ENCODE assay signal across 8 cellular contexts in genomic region chr1:225880210-225880584, GRCh38. TPM values are rescaled to one million over a fixed set of nuclear protein-coding genes. Genes with fewer than 3 reads are reported as not detected.
DNase-seq lines count a peak whose midpoint lies in the region; ATAC-seq, FAIRE-seq and TF ChIP-seq lines count a peak whose summit lies in the region.

No MANE protein-coding gene starts in this region.

- intact Hi-C loops in endothelial cell of umbilical vein (cut with micrococcal nuclease) = no loop called here
- intact Hi-C loops in pancreas (cut with DNase I) = no loop called here

- FAIRE-seq in endothelial cell of umbilical vein (lab: Jason Lieb, UNC) (peak; percentile 12), pancreas (lab: Jason Lieb, UNC) (no peak)

- no peaks in the 10 kb centered on the region for H3K9me3 ChIP-seq in endothelial cell of umbilical vein (replicated peaks; ENCODE audit: control insufficient read depth, insufficient read depth, low read length)
- no peaks in the 10 kb centered on the region for H3K9me3 ChIP-seq in pancreas
- H3K9me3 ChIP-seq in HAP-1 = no peaks in the 10 kb centered on the region

- H3K27me3 ChIP-seq in endothelial cell of umbilical vein (ENCODE audit: control insufficient read depth in 2 of 2, insufficient read depth in 2 of 2, low read length in 2 of 2) = no peaks in the 10 kb centered on the region
- no peaks in the 10 kb centered on the region for H3K27me3 ChIP-seq in pancreas
- no peaks in the 10 kb centered on the region for H3K27me3 ChIP-seq in HAP-1 (ENCODE audit: low read depth)

- no peaks in the 10 kb centered on the region for H3K9me1 ChIP-seq in endothelial cell of umbilical vein (replicated peaks; ENCODE audit: control insufficient read depth, extremely low read depth, insufficient read depth, low read length)

- in situ Hi-C loops in HAP-1 (cut with MboI; ENCODE audit: low sequenced_read_pairs) = no loop called here

- peak; percentile 42 for DNase-seq in DMS153 treated with DMSO at 0.1 percent for 48 hours (lab: John Stamatoyannopoulos, UW; ENCODE audit: unreplicated experiment)
- peak; percentile 45 for DNase-seq in NCI-H345 (lab: John Stamatoyannopoulos, UW)
- no peak for DNase-seq in endothelial cell of umbilical vein (ENCODE audit: low read depth, low spot score)
- DNase-seq in pancreas = peak in 4 of 6 donors; percentile 42 to 55 (median 50)
- no peak for DNase-seq in LoVo (ENCODE audit: low spot score)
- no peak for DNase-seq in EL
- DNase-seq in HAP-1 (ENCODE audit: low spot score in 2 of 2) = no peak

- H3K4me2 ChIP-seq in endothelial cell of umbilical vein (ENCODE audit: insufficient read depth, low read length) = no peak overlapping the region

- ATAC-seq in pancreas (peak in 2 of 4 donors; percentile 4 to 11), GM21619 (IDR thresholded peaks at IDR 0.05; ENCODE audit: unreplicated experiment) (no peak)

- H3K9ac ChIP-seq in endothelial cell of umbilical vein (replicated peaks; ENCODE audit: extremely low read depth, insufficient read depth, low read length) = no peak overlapping the region

- H2AFZ ChIP-seq in endothelial cell of umbilical vein (ENCODE audit: low read depth, low read length) = no peak overlapping the region

- H3K36me3 ChIP-seq in endothelial cell of umbilical vein (ENCODE audit: control insufficient read depth in 2 of 2, extremely low read depth in 1 of 2, insufficient read depth in 2 of 2, low read length in 2 of 2) = peaks cover 0 to 2% of the 10 kb centered on the region in 2 experiments
- H3K36me3 ChIP-seq in pancreas = peaks cover 0 to 4% (median 2%) of the 10 kb centered on the region in 3 donors
- peaks cover 10% of the 10 kb centered on the region for H3K36me3 ChIP-seq in HAP-1 (replicated peaks)

- H3K4me1 ChIP-seq in endothelial cell of umbilical vein (ENCODE audit: control insufficient read depth, extremely low read depth, insufficient read depth, low read length) = peaks cover 14% of the 10 kb centered on the region
- H3K4me1 ChIP-seq in pancreas = peaks cover 36 to 52% (median 37%) of the 10 kb centered on the region in 3 donors
- H3K4me1 ChIP-seq in HAP-1 = peaks cover 12% of the 10 kb centered on the region

- TF ChIP-seq POLR2A in endothelial cell of umbilical vein (IDR thresholded peaks at IDR 0.05; ENCODE audit: low read depth, low read length) = no peak

- H3K79me2 ChIP-seq in endothelial cell of umbilical vein (ENCODE audit: control insufficient read depth, insufficient read depth, low read length) = no peaks in the 10 kb centered on the region

- POLR2A ChIA-PET in endothelial cell of umbilical vein (lab: Charles Lee) = interaction anchor here (1.3 kb wide), 1 partner anchor 103 kb away, joined by 4 read pairs; the partner anchor contains the start of gene SRP9

- H3K27ac ChIP-seq in endothelial cell of umbilical vein (ENCODE audit: insufficient read depth, low read depth, low read length) = no peak overlapping the region
- H3K27ac ChIP-seq in pancreas = peak overlapping the region; percentile 90 to 94 (median 92)

- H3K4me3 ChIP-seq in endothelial cell of umbilical vein (replicated peaks in 1 of 3; ENCODE audit: insufficient read depth in 1 of 3, low read depth in 1 of 3, low read length in 3 of 3) (no peak overlapping the region), pancreas (peak overlapping the region in 2 of 4 donors; percentile 67 to 91), HAP-1 (no peak overlapping the region)

- CTCF ChIA-PET in endothelial cell of umbilical vein (lab: Charles Lee) = interaction anchor here (1.3 to 4.7 kb wide), 3 partner anchors 30 to 406 kb away, joined by 3 to 40 read pairs (median 7); partner anchors contain the start of gene EPHX1

- no peak for TF ChIP-seq CTCF in endothelial cell of umbilical vein (IDR thresholded peaks at IDR 0.05; ENCODE audit: extremely low read depth in 1 of 2, insufficient read depth in 1 of 2, low read depth in 1 of 2, low read length in 2 of 2)
- no peak for TF ChIP-seq CTCF in pancreas (IDR thresholded peaks at IDR 0.05)

- H4K20me1 ChIP-seq in endothelial cell of umbilical vein (replicated peaks; ENCODE audit: control insufficient read depth, extremely low read depth, insufficient read depth, low read length) = no peaks in the 10 kb centered on the region

- no TSS peak for BruUV-seq in endothelial cell of umbilical vein (replicated peaks; lab: Mats Ljungman, UMichigan)

- 8 to 9% methylated on average over 2 of the region's 2 CpGs for WGBS in pancreas, 2 donors

- dilution Hi-C loops in endothelial cell of umbilical vein (cut with MboI; ENCODE audit: extremely low pct_ligation_motif_present, low sequenced_read_pairs) = no loop called here

TF ChIP-seq in endothelial cell of umbilical vein, 7 proteins besides CTCF, POLR2A, EP300 and RAD21:
- TF ChIP-seq JUN (IDR thresholded peaks at IDR 0.05; ENCODE audit: borderline replicate concordance, insufficient read depth, insufficient read length, low read depth) (no peak), GATA2 (IDR thresholded peaks at IDR 0.05; ENCODE audit: insufficient read depth, insufficient read length, low read depth, low read length) (no peak), MYC (IDR thresholded peaks at IDR 0.05; ENCODE audit: low read depth, low read length) (no peak), FOS (IDR thresholded peaks at IDR 0.05; ENCODE audit: borderline replicate concordance, insufficient read depth, low read length) (no peak), EZH2 (IDR thresholded peaks at IDR 0.05; ENCODE audit: borderline replicate concordance, low read depth, low read length, severe bottlenecking) (no peak), MAX (IDR thresholded peaks at IDR 0.05; ENCODE audit: insufficient read depth, insufficient read length) (no peak)
TF ChIP-seq in endothelial cell of umbilical vein: peak in this region for 0.

RNA-seq across cellular contexts. Expression of gene TMEM63A, which starts 2.0 kb away (rescaled TPM):
- total RNA-seq in endothelial cell of umbilical vein (40.8 and 41.4 TPM in 2 replicates), pancreas (100 to 1,000 TPM in 1 of 6 donors, 10 to 100 TPM in 5; 56.3 to 124 (median 76.4) TPM)
- polyA plus RNA-seq in endothelial cell of umbilical vein (28.7 and 32.2 TPM in 2 replicates), pancreas (100 to 1,000 TPM in 1 of 2 donors, 10 to 100 TPM in 1; 88.9 to 185 TPM)
- polyA plus RNA-seq in endothelial cell of umbilical vein (2011; cell fraction: cytosol; rRNA removed) = 10.4 and 11.7 TPM in 2 replicates
- polyA plus RNA-seq in endothelial cell of umbilical vein (2011; cell fraction: nucleus; rRNA removed) = 180 and 221 TPM in 2 replicates
- polyA plus RNA-seq in endothelial cell of umbilical vein (2012) = 17.2 and 17.9 TPM in 2 replicates
- 55.8 and 65.6 TPM in 2 replicates for polyA minus RNA-seq in endothelial cell of umbilical vein
- 10.2 TPM for polyA minus RNA-seq in endothelial cell of umbilical vein (2011; cell fraction: cytosol; rRNA and poly(A)+ RNA removed)
- polyA minus RNA-seq in endothelial cell of umbilical vein (2011; cell fraction: nucleus; rRNA and poly(A)+ RNA removed) = 53.6 and 69.5 TPM in 2 replicates

RNA-seq across cellular contexts. Expression of gene LEFTY1, which starts 8.7 kb away (rescaled TPM):
- total RNA-seq in endothelial cell of umbilical vein = not detected in 2 replicates
- polyA plus RNA-seq in endothelial cell of umbilical vein = not detected in 2 replicates
- 0.06 TPM in 1 of 2 replicates, not detected in the other for polyA plus RNA-seq in endothelial cell of umbilical vein (2011; cell fraction: cytosol; rRNA removed)
- 0.15 TPM in 1 of 2 replicates, not detected in the other for polyA plus RNA-seq in endothelial cell of umbilical vein (2011; cell fraction: nucleus; rRNA removed)
- not detected in 2 replicates for polyA plus RNA-seq in endothelial cell of umbilical vein (2012)
- polyA minus RNA-seq in endothelial cell of umbilical vein = not detected in 2 replicates
- polyA minus RNA-seq in endothelial cell of umbilical vein (2011; cell fraction: cytosol; rRNA and poly(A)+ RNA removed) = not detected
- not detected in 2 replicates for polyA minus RNA-seq in endothelial cell of umbilical vein (2011; cell fraction: nucleus; rRNA and poly(A)+ RNA removed)
- total RNA-seq in pancreas = 100 to 1,000 TPM in 1 of 6 donors, 10 to 100 TPM in 4, 1 to 10 TPM in 1; 4.1 to 146 (median 55.9) TPM
- 10 to 100 TPM in 1 of 2 donors, 1 to 10 TPM in 1; 8.4 to 57.6 TPM for polyA plus RNA-seq in pancreas

RNA-seq across cellular contexts. Expression of gene PYCR2, which starts 43.9 kb away (rescaled TPM):
- total RNA-seq in endothelial cell of umbilical vein (60.4 and 64.6 TPM in 2 replicates), pancreas (10 to 100 TPM; 21.3 to 38.4 (median 30.5) TPM)
- polyA plus RNA-seq in endothelial cell of umbilical vein (63.2 and 65.1 TPM in 2 replicates), pancreas (10 to 100 TPM; 69.2 to 88.9 TPM)
- 45.4 and 65.7 TPM in 2 replicates for polyA plus RNA-seq in endothelial cell of umbilical vein (2011; cell fraction: cytosol; rRNA removed)
- polyA plus RNA-seq in endothelial cell of umbilical vein (2011; cell fraction: nucleus; rRNA removed) = 61.1 and 61.5 TPM in 2 replicates
- polyA plus RNA-seq in endothelial cell of umbilical vein (2012) = 39.0 and 48.2 TPM in 2 replicates
- polyA minus RNA-seq in endothelial cell of umbilical vein = 41.6 and 52.4 TPM in 2 replicates
- polyA minus RNA-seq in endothelial cell of umbilical vein (2011; cell fraction: cytosol; rRNA and poly(A)+ RNA removed) = 21.9 TPM
- 13.0 and 13.3 TPM in 2 replicates for polyA minus RNA-seq in endothelial cell of umbilical vein (2011; cell fraction: nucleus; rRNA and poly(A)+ RNA removed)

Comparison
In these comparisons a context has a peak if more than half of its experiments do, and no peak if none do; other contexts are left out.
1. DNase-seq: peak in DMS153 treated with DMSO at 0.1 percent for 48 hours (single experiment), NCI-H345 (single experiment) and pancreas (4 of 6); none in endothelial cell of umbilical vein (single experiment), LoVo (single experiment), EL (single experiment) and HAP-1 (0 of 2).